Comparison of ENCODE assay signal across 19 cellular contexts in genomic region chr16:53507464-53508180, GRCh38.
"Had no signal": no experiment of that assay in that cellular context is flagged by ENCODE, and none has a peak within 500 bp of the region (broad histone marks: within the 10 kb centered on the region; RNA-seq: fewer than 3 reads in every experiment).

No MANE protein-coding gene starts in this region.

- H3K36me3 ChIP-seq: adrenal gland, pancreas, right atrium auricular region, tibial artery had no signal

- FAIRE-seq: bronchial epithelial cell, pancreas, TTC549 had no signal

- H3K4me1 ChIP-seq: foreskin keratinocyte, psoas muscle had no signal

- H3K27me3 ChIP-seq: adrenal gland, pancreas, right atrium auricular region, tibial artery had no signal

- ATAC-seq: activated CD4-positive, alpha-beta T cell treated with anti-CD3 and anti-CD28 coated beads for 36 hours; foreskin keratinocyte; pancreas; psoas muscle; T-cell had no signal

- H3K9me3 ChIP-seq: adrenal gland, pancreas, psoas muscle, right atrium auricular region, tibial artery had no signal

- H3K4me3 ChIP-seq: adrenal gland, coronary artery, pancreas, psoas muscle, right atrium auricular region, tibial artery had no signal

- DNase-seq: activated B cell treated with CpG ODN at 0.5 μM for 24 hours; activated CD4-positive, alpha-beta T cell treated with anti-CD3 and anti-CD28 coated beads for 36 hours; activated CD4-positive, alpha-beta T cell treated with anti-CD3 and anti-CD28 coated beads, Interleukin-2, amount 50 U/mL, for 48 hours; activated gamma-delta T cell treated with Interleukin-2 at 50 U/mL for 16 hours; adrenal gland; cerebellar nuclear complex; endodermal cell; foreskin keratinocyte; hippocampal formation; pancreas; psoas muscle; stimulated activated CD4-positive, alpha-beta T cell treated with anti-CD3 and anti-CD28 coated beads, Interleukin-4, amount 100 ng/mL, for 24 hours; substantia nigra; T-cell; tibial artery had no signal

- H3K27ac ChIP-seq: adrenal gland, coronary artery, foreskin keratinocyte, pancreas, psoas muscle, tibial artery had no signal
